ENCODE assay signal across 8 cellular contexts in genomic region chr14:74608959-74609611, GRCh38. TPM values are rescaled to one million over a fixed set of nuclear protein-coding genes. Genes with fewer than 3 reads are reported as not detected.
DNase-seq lines count a peak whose midpoint lies in the region; ATAC-seq and TF ChIP-seq lines count a peak whose summit lies in the region.

No MANE protein-coding gene starts in this region.

- H3K4me3 ChIP-seq in LNCaP clone FGC (ENCODE audit: low read depth, low read length) (no peak overlapping the region), Peyer's patch (no peak overlapping the region), fibroblast of mammary gland (ENCODE audit: control insufficient read depth, low read depth, low read length) (no peak overlapping the region), neural cell (ENCODE audit: low read length) (no peak overlapping the region)

- TF ChIP-seq POLR2A in Peyer's patch (IDR thresholded peaks at IDR 0.05), result no peak

- peaks cover 0 to 8% of the 10 kb centered on the region in 2 donors for H3K27me3 ChIP-seq in Peyer's patch
- peaks cover 43% of the 10 kb centered on the region for H3K27me3 ChIP-seq in neural cell (ENCODE audit: insufficient read depth, low read depth, low read length)

- no peaks in the 10 kb centered on the region for H3F3A ChIP-seq in neural cell (ENCODE audit: insufficient read depth, low read length, poor library complexity, severe bottlenecking)

- DNase-seq in EH (ENCODE audit: low read depth) (peak; percentile 87), LNCaP clone FGC (ENCODE audit: low read depth) (peak; percentile 63), Peyer's patch (peak; percentile 87 to 95 (median 87)), fibroblast of mammary gland (ENCODE audit: low read depth) (peak; percentile 91)
- DNase-seq in activated T-cell treated with anti-CD3 and anti-CD28 coated beads, Interleukin-2, amount 50 U/mL, for 72 hours, result peak; percentile 83 to 84
- peak; percentile 85 to 86 for DNase-seq in stimulated activated naive CD8-positive, alpha-beta T cell treated with anti-CD3 and anti-CD28 coated beads, Interleukin-15, amount 100 ng/mL, for 72 hours

- no peaks in the 10 kb centered on the region for H4K20me1 ChIP-seq in neural cell (ENCODE audit: insufficient read depth)

- no peak overlapping the region for H3K4me3 Mint-ChIP-seq in activated T-cell treated with anti-CD3 and anti-CD28 coated beads, Interleukin-2, amount 50 U/mL, for 72 hours
- H3K4me3 Mint-ChIP-seq in stimulated activated naive CD8-positive, alpha-beta T cell treated with anti-CD3 and anti-CD28 coated beads, Interleukin-15, amount 100 ng/mL, for 72 hours, result no peak overlapping the region

- H3K36me3 ChIP-seq in Peyer's patch, result no peaks in the 10 kb centered on the region
- no peaks in the 10 kb centered on the region for H3K36me3 ChIP-seq in neural cell (ENCODE audit: insufficient read depth, low read length)

- no peak for TF ChIP-seq EP300 in neural cell (conservative IDR thresholded peaks at IDR 0.05; ENCODE audit: poor library complexity, severe bottlenecking)

- H3K9me3 Mint-ChIP-seq in activated T-cell treated with anti-CD3 and anti-CD28 coated beads, Interleukin-2, amount 50 U/mL, for 72 hours, result no peaks in the 10 kb centered on the region
- H3K9me3 Mint-ChIP-seq in stimulated activated naive CD8-positive, alpha-beta T cell treated with anti-CD3 and anti-CD28 coated beads, Interleukin-15, amount 100 ng/mL, for 72 hours, result no peaks in the 10 kb centered on the region

- no peak overlapping the region for H3K27ac Mint-ChIP-seq in activated T-cell treated with anti-CD3 and anti-CD28 coated beads, Interleukin-2, amount 50 U/mL, for 72 hours
- no peak overlapping the region for H3K27ac Mint-ChIP-seq in stimulated activated naive CD8-positive, alpha-beta T cell treated with anti-CD3 and anti-CD28 coated beads, Interleukin-15, amount 100 ng/mL, for 72 hours

- no peak overlapping the region for H3K9ac ChIP-seq in neural cell (ENCODE audit: low read length)

- TF ChIP-seq RAD21 in neural cell (conservative IDR thresholded peaks at IDR 0.05), result peak; percentile 79

- H3K4me1 ChIP-seq in Peyer's patch, result peaks cover 0 to 17% (median 6%) of the 10 kb centered on the region in 4 donors

- H3K79me2 ChIP-seq in neural cell (replicated peaks; ENCODE audit: insufficient read depth, low read length), result no peaks in the 10 kb centered on the region

- H3K4me2 ChIP-seq in neural cell (ENCODE audit: low read length), result no peak overlapping the region

- H3K36me3 Mint-ChIP-seq in activated T-cell treated with anti-CD3 and anti-CD28 coated beads, Interleukin-2, amount 50 U/mL, for 72 hours (ENCODE audit: insufficient read depth in 2 of 2), result no peaks in the 10 kb centered on the region

- no peak overlapping the region for H2AFZ ChIP-seq in neural cell (ENCODE audit: low read depth, low read length)

- peak; percentile 32 to 34 for ATAC-seq in activated T-cell treated with anti-CD3 and anti-CD28 coated beads, Interleukin-2, amount 50 U/mL, for 72 hours (replicated peaks in 1 of 2)
- ATAC-seq in stimulated activated naive CD8-positive, alpha-beta T cell treated with anti-CD3 and anti-CD28 coated beads, Interleukin-15, amount 100 ng/mL, for 72 hours, result peak; percentile 51
- ATAC-seq in HG03280 (IDR thresholded peaks at IDR 0.05; ENCODE audit: unreplicated experiment), result no peak

- no peaks in the 10 kb centered on the region for H3K9me3 ChIP-seq in Peyer's patch
- no peaks in the 10 kb centered on the region for H3K9me3 ChIP-seq in neural cell (ENCODE audit: low read length)

- no peak overlapping the region for H3K27ac ChIP-seq in Peyer's patch
- no peak overlapping the region for H3K27ac ChIP-seq in neural cell (ENCODE audit: low read length)

- peak; percentile 83 for TF ChIP-seq CTCF in LNCaP clone FGC (IDR thresholded peaks at IDR 0.05; ENCODE audit: control insufficient read depth, extremely low read depth, insufficient read depth)
- TF ChIP-seq CTCF in Peyer's patch (IDR thresholded peaks at IDR 0.05), result peak; percentile 94 to 98 (median 97)
- TF ChIP-seq CTCF in fibroblast of mammary gland (conservative IDR thresholded peaks at IDR 0.05; ENCODE audit: control insufficient read depth, insufficient read depth, low read depth, low read length), result peak; percentile 100
- peak; percentile 86 for TF ChIP-seq CTCF in neural cell (IDR thresholded peaks at IDR 0.05; ENCODE audit: poor library complexity, severe bottlenecking)

- H3K9me2 ChIP-seq in neural cell (ENCODE audit: insufficient read depth, low read length), result no peaks in the 10 kb centered on the region

- H3K4me1 Mint-ChIP-seq in activated T-cell treated with anti-CD3 and anti-CD28 coated beads, Interleukin-2, amount 50 U/mL, for 72 hours (ENCODE audit: low read depth), result peaks cover 19% of the 10 kb centered on the region
- H3K4me1 Mint-ChIP-seq in stimulated activated naive CD8-positive, alpha-beta T cell treated with anti-CD3 and anti-CD28 coated beads, Interleukin-15, amount 100 ng/mL, for 72 hours, result peaks cover 24% of the 10 kb centered on the region

- peaks cover 24% of the 10 kb centered on the region for H3K27me3 Mint-ChIP-seq in activated T-cell treated with anti-CD3 and anti-CD28 coated beads, Interleukin-2, amount 50 U/mL, for 72 hours (ENCODE audit: low read depth)
- H3K27me3 Mint-ChIP-seq in stimulated activated naive CD8-positive, alpha-beta T cell treated with anti-CD3 and anti-CD28 coated beads, Interleukin-15, amount 100 ng/mL, for 72 hours, result peaks cover 34% of the 10 kb centered on the region

TF ChIP-seq in neural cell, 6 proteins besides CTCF, POLR2A, EP300 and RAD21:
- TF ChIP-seq MXI1 (conservative IDR thresholded peaks at IDR 0.05; ENCODE audit: poor library complexity, severe bottlenecking) (peak; percentile 18), SMC3 (conservative IDR thresholded peaks at IDR 0.05; ENCODE audit: poor library complexity) (peak; percentile 81), EZH2 (IDR thresholded peaks at IDR 0.05; ENCODE audit: borderline replicate concordance, insufficient read depth, low read length, poor library complexity, severe bottlenecking) (no peak)

RNA-seq across cellular contexts. Expression of gene LTBP2, which starts 3.0 kb away (rescaled TPM):
- total RNA-seq in Peyer's patch, result 10 to 100 TPM; 10.7 to 34.7 (median 16.0) TPM
- total RNA-seq in activated T-cell treated with anti-CD3 and anti-CD28 coated beads, Interleukin-2, amount 50 U/mL, for 72 hours, result under 1 TPM; 0.25 to 0.84 TPM
- polyA plus RNA-seq in neural cell, result 0.33 and 0.44 TPM in 2 replicates
- 0.46 and 0.73 TPM in 2 replicates for polyA minus RNA-seq in neural cell

Comparison
In these comparisons a context has a peak if more than half of its experiments do, and no peak if none do; other contexts are left out.
1. RNA of gene LTBP2, which starts 3.0 kb away (total RNA-seq): 10.7 to 34.7 TPM in Peyer's patch; 0.25 to 0.84 TPM in activated T-cell treated with anti-CD3 and anti-CD28 coated beads, Interleukin-2, amount 50 U/mL, for 72 hours; every median in the first group is over 4 times any median in the second.
2. Peak in every context shown above with its lines, with median percentiles within 50 percentile points of each other: DNase-seq and CTCF ChIP-seq.